ENCODE assay signal across 8 cellular contexts in genomic region chr21:28884481-28884880, GRCh38.
DNase-seq lines count a peak whose midpoint lies in the region; ATAC-seq, FAIRE-seq and TF ChIP-seq lines count a peak whose summit lies in the region.

No MANE protein-coding gene starts in this region.

- TF ChIP-seq POLR2A in body of pancreas (IDR thresholded peaks at IDR 0.05) = no peak

- H3K27me3 ChIP-seq in body of pancreas (no peaks in the 10 kb centered on the region), liver (ENCODE audit: control insufficient read depth in 4 of 4, insufficient read depth in 4 of 4, low read length in 3 of 4) (no peaks in the 10 kb centered on the region), tibial artery (no peaks in the 10 kb centered on the region)

- 12 to 23% methylated on average over 3 of the region's 3 CpGs for WGBS in body of pancreas, 2 donors
- WGBS in liver = 30% methylated on average over 3 of the region's 3 CpGs

- intact Hi-C loops in body of pancreas (cut with DNase I) = no loop called here
- intact Hi-C loops in tibial artery (cut with DNase I; ENCODE audit: low total_unique reads) = no loop called here

- H3K27ac ChIP-seq in body of pancreas (peak overlapping the region; percentile 81 to 91 (median 86)), liver (ENCODE audit: low read depth in 1 of 2, low read length in 2 of 2) (peak overlapping the region; percentile 90 to 98), tibial artery (peak overlapping the region; percentile 83 to 85)

- H3K9me3 ChIP-seq in body of pancreas (no peaks in the 10 kb centered on the region), liver (ENCODE audit: control insufficient read depth in 4 of 4, low read length in 3 of 4) (no peaks in the 10 kb centered on the region), tibial artery (no peaks in the 10 kb centered on the region)

- FAIRE-seq in frontal cortex (lab: Jason Lieb, UNC) = no peak

- ATAC-seq in GM19043 (IDR thresholded peaks at IDR 0.05; ENCODE audit: low read depth, unreplicated experiment) (peak; percentile 29), body of pancreas (peak; percentile 28)

- H3K4me1 ChIP-seq in body of pancreas (peaks cover 14% of the 10 kb centered on the region), liver (ENCODE audit: control insufficient read depth in 4 of 4, insufficient read depth in 4 of 4, low read length in 3 of 4) (peaks cover 2 to 9% (median 4%) of the 10 kb centered on the region in 4 donors), tibial artery (peaks cover 0 to 24% (median 8%) of the 10 kb centered on the region in 4 donors)

- no peak for DNase-seq in AG09309 (ENCODE audit: low read depth)
- DNase-seq in NAMALWA (ENCODE audit: low spot score) = peak; percentile 65
- no peak for DNase-seq in body of pancreas
- no peak for DNase-seq in tibial artery
- DNase-seq in frontal cortex (ENCODE audit: low spot score in 2 of 2) = no peak
- DNase-seq in AG08395 (ENCODE audit: low spot score) = no peak

- TF ChIP-seq RAD21 in liver (IDR thresholded peaks at IDR 0.05) = no peak

- H3K4me3 ChIP-seq in AG09309 (ENCODE audit: control insufficient read depth, low read depth, low read length) (peak overlapping the region; percentile 56), body of pancreas (peak overlapping the region in 1 of 2 donors; percentile 16), liver (ENCODE audit: low read depth in 1 of 3, low read length in 3 of 3) (peak overlapping the region; percentile 46 to 89 (median 72)), tibial artery (peak overlapping the region; percentile 56 to 57)

- H3K36me3 ChIP-seq in body of pancreas (replicated peaks in 1 of 2; ENCODE audit: insufficient read depth in 1 of 2, low read depth in 2 of 2) = no peaks in the 10 kb centered on the region
- H3K36me3 ChIP-seq in liver (ENCODE audit: control insufficient read depth in 4 of 4, insufficient read depth in 3 of 4, low read depth in 1 of 4, low read length in 3 of 4) = peaks cover 0 to 15% (median 6%) of the 10 kb centered on the region in 4 donors
- peaks cover 14 to 23% (median 17%) of the 10 kb centered on the region in 3 donors for H3K36me3 ChIP-seq in tibial artery

- TF ChIP-seq CTCF in AG09309 (IDR thresholded peaks at IDR 0.05; ENCODE audit: control insufficient read depth, insufficient read depth, low read depth, low read length, missing control alignments) = no peak
- TF ChIP-seq CTCF in body of pancreas (IDR thresholded peaks at IDR 0.05) = no peak
- no peak for TF ChIP-seq CTCF in liver (IDR thresholded peaks at IDR 0.05; ENCODE audit: low read depth, low read length, missing input control)
- no peak for TF ChIP-seq CTCF in tibial artery (IDR thresholded peaks at IDR 0.05)

- H3K9ac ChIP-seq in liver (ENCODE audit: low read depth in 1 of 2, low read length in 2 of 2) = peak overlapping the region; percentile 24 to 63

TF ChIP-seq in liver, 16 proteins besides CTCF, POLR2A, EP300 and RAD21:
- TF ChIP-seq TAF1 (conservative IDR thresholded peaks at IDR 0.05) = no peak
- TF ChIP-seq HNF4G (IDR thresholded peaks at IDR 0.05) = no peak
- no peak for TF ChIP-seq MAX (IDR thresholded peaks at IDR 0.05)
- TF ChIP-seq REST (IDR thresholded peaks at IDR 0.05) = no peak
- no peak for TF ChIP-seq RXRA (IDR thresholded peaks at IDR 0.05)
- no peak for TF ChIP-seq EGR1 (IDR thresholded peaks at IDR 0.05; ENCODE audit: low read depth in 2 of 2)
- no peak for TF ChIP-seq GABPA (IDR thresholded peaks at IDR 0.05 in 1 of 2, conservative IDR thresholded peaks at IDR 0.05 in 1 of 2)
- TF ChIP-seq SP1 (IDR thresholded peaks at IDR 0.05) = no peak
- TF ChIP-seq HNF4A (conservative IDR thresholded peaks at IDR 0.05) = no peak
- no peak for TF ChIP-seq FOXA1 (IDR thresholded peaks at IDR 0.05)
- no peak for TF ChIP-seq ZBTB33 (IDR thresholded peaks at IDR 0.05)
- no peak for TF ChIP-seq JUND (IDR thresholded peaks at IDR 0.05)
